ENCODE assay signal across 18 cellular contexts in genomic region chr11:77449784-77450183, GRCh38.
"Had no signal": no experiment of that assay in that cellular context is flagged by ENCODE, and none has a peak within 500 bp of the region (broad histone marks: within the 10 kb centered on the region; RNA-seq: fewer than 3 reads in every experiment).

No MANE protein-coding gene starts in this region.

- H3K9me3 ChIP-seq: body of pancreas, left ventricle myocardium inferior, mucosa of descending colon, transverse colon, vagina had no signal

- H3K4me3 Mint-ChIP-seq: activated CD4-positive, alpha-beta memory T cell treated with anti-CD3 and anti-CD28 coated beads for 36 hours had no signal

- H3K36me3 Mint-ChIP-seq: activated CD4-positive, alpha-beta memory T cell treated with anti-CD3 and anti-CD28 coated beads for 36 hours; naive thymus-derived CD4-positive, alpha-beta T cell; stimulated activated naive B cell treated with anti-CD40 and anti-IgM and Interleukin-4, amounts not matched to agents 10 μg/mL and 1 μg/mL and 100 μg/mL, for 72 hours; T-cell had no signal

- H3K36me3 ChIP-seq: left ventricle myocardium inferior, transverse colon, vagina had no signal

- FAIRE-seq: endothelial cell of umbilical vein had no signal

- DNase-seq: activated CD4-positive, alpha-beta memory T cell treated with anti-CD3 and anti-CD28 coated beads for 36 hours; activated CD8-positive, alpha-beta memory T cell treated with anti-CD3 and anti-CD28 coated beads, Interleukin-2, amount 50 U/mL, for 4 hours; activated naive CD4-positive, alpha-beta T cell; effector CD4-positive, alpha-beta T cell; foreskin keratinocyte; glutamatergic neuron; left ventricle myocardium inferior; mucosa of descending colon; naive thymus-derived CD4-positive, alpha-beta T cell; stimulated activated CD4-positive, alpha-beta T cell treated with anti-CD3 and anti-CD28 coated beads, Interleukin-2, amount 100 ng/mL, for 48 hours; stimulated activated naive B cell treated with anti-CD40 and anti-IgM and Interleukin-4, amounts not matched to agents 10 μg/mL and 1 μg/mL and 100 μg/mL, for 72 hours; T-cell; T-helper 9 cell; transverse colon had no signal

- H3K27me3 ChIP-seq: body of pancreas, foreskin keratinocyte, transverse colon, vagina had no signal

- ATAC-seq: body of pancreas, foreskin keratinocyte had no signal

- H3K27me3 Mint-ChIP-seq: activated CD4-positive, alpha-beta memory T cell treated with anti-CD3 and anti-CD28 coated beads for 36 hours; naive thymus-derived CD4-positive, alpha-beta T cell; stimulated activated naive B cell treated with anti-CD40 and anti-IgM and Interleukin-4, amounts not matched to agents 10 μg/mL and 1 μg/mL and 100 μg/mL, for 72 hours had no signal

- H3K9me3 Mint-ChIP-seq: activated CD4-positive, alpha-beta memory T cell treated with anti-CD3 and anti-CD28 coated beads for 36 hours; naive thymus-derived CD4-positive, alpha-beta T cell; stimulated activated naive B cell treated with anti-CD40 and anti-IgM and Interleukin-4, amounts not matched to agents 10 μg/mL and 1 μg/mL and 100 μg/mL, for 72 hours; T-cell had no signal

- H3K27ac Mint-ChIP-seq: activated CD4-positive, alpha-beta memory T cell treated with anti-CD3 and anti-CD28 coated beads for 36 hours had no signal

- H3K27ac ChIP-seq: body of pancreas, coronary artery, foreskin keratinocyte, left ventricle myocardium inferior, transverse colon, vagina had no signal

- H3K4me3 ChIP-seq: body of pancreas, coronary artery, left ventricle myocardium inferior, mucosa of descending colon, transverse colon, vagina had no signal

- H3K4me1 ChIP-seq: left ventricle myocardium inferior, vagina had no signal
